Comparison of ENCODE assay signal across 1 cellular context in the genomic region with DNA sequence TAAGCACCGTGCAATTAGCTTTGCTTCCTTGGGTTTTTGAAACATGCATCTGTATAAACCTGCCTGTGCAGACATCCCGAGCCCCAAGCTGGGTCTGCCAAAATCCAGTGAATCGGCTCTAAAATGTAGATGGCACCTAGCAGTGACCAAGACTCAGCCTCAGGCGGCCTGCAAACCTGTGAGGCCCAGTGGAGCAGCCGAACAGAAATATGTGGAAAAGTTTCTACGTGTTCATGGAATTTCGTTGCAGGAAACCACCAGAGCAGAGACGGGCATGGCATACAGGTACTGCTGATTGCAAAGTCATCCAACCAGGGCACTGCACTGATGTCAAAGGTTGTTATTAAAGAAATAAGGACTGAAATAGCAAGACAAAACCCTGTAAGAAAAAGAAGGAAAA.
TF ChIP-seq lines count a peak whose summit lies in the region.

No MANE protein-coding gene starts in this region.

TF ChIP-seq in GM23338, 12 proteins besides CTCF, POLR2A, EP300 and RAD21 (continued from another document):
- TF ChIP-seq ZNF462 (CRISPR knock-in tag; IDR thresholded peaks at IDR 0.05) (no peak), CREB1 (CRISPR knock-in tag; IDR thresholded peaks at IDR 0.05; ENCODE audit: low read depth) (no peak)
